ENCODE assay signal across 1 cellular context in the genomic region with DNA sequence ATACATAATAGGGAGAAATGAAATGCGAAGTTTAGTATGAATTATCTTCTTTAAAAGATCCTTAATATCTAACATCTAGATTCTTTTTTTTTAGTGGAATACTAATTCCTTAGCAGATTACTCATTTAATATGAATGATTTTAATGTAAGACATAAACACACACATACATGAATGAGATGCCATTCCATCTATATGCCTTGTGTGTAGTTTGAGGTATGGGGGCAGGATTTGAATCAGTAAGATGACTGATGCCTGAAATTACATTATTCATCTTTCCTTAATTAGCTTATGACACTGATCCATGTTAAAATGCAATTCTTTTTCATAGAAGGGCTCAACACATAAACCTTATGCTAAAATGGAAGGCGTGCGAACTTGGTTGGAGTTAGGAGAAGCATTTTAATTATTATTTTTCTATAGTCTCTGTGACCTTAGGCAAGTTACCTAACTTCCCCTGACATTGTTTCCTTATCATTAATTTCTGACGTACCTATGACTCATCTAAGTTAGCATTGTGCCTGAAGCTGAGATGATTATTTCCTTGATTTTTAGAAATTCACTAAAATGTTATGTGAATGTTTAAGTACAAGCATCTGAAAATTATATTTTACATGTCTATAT.
TF ChIP-seq lines count a peak whose summit lies in the region.

No MANE protein-coding gene starts in this region.

TF ChIP-seq in IMR-90, 13 proteins besides CTCF, POLR2A, EP300 and RAD21:
- TF ChIP-seq RCOR1 (IDR thresholded peaks at IDR 0.05; ENCODE audit: insufficient replicate concordance, low read length) (no peak), NFE2L2 (IDR thresholded peaks at IDR 0.05; ENCODE audit: low read depth, low read length) (no peak), FOS (IDR thresholded peaks at IDR 0.05; ENCODE audit: low read depth, low read length) (0 out of 2 replicates have a peak, but pooled peaks have one; percentile 4)
TF ChIP-seq in IMR-90: peak in this region for 1.
